ENCODE assay signal across 37 cellular contexts in the genomic region with DNA sequence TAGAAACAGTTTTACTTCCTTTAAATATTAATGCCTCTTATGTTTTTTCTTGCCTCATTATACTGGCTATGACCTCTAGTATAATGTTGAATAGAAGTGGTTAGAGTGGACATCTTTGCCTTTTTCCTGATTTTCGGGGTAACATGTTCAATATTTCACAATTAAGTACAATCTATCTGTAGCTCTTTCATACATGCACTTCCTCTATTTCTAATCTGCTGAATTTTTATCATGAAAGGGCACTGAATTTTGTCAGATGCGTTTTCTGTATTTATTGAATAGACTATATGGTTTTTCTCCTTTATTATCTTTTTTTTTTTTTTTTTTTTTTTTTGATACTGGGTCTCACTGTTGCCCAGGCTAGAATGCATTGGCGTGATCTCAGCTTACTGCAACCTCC.
"Had no signal": no experiment of that assay in that cellular context is flagged by ENCODE, and none has a peak within 500 bp of the region (broad histone marks: within the 10 kb centered on the region; RNA-seq: fewer than 3 reads in every experiment).

No MANE protein-coding gene starts in this region.

- H3K36me3 ChIP-seq: ascending aorta, cardiac muscle cell, colonic mucosa, MG63, Peyer's patch had no signal

- ATAC-seq: activated T-cell treated with anti-CD3 and anti-CD28 coated beads, Interleukin-2, amount 50 U/mL, for 4 hours; PC-3 had no signal

- H3K27ac ChIP-seq: ascending aorta, cardiac muscle cell, colonic mucosa, Peyer's patch, WERI-Rb-1 had no signal

- H3K9me3 ChIP-seq: ascending aorta, colonic mucosa, MG63, Peyer's patch had no signal

- H3K36me3 Mint-ChIP-seq: activated naive CD8-positive, alpha-beta T cell treated with anti-CD3 and anti-CD28 coated beads, Interleukin-2, amount 10 ng/mL, durations not matched to agents 7 days and 5 days had no signal

- H3K9me3 Mint-ChIP-seq: activated CD4-positive, alpha-beta memory T cell treated with anti-CD3 and anti-CD28 coated beads, Interleukin-2, amount 10 ng/mL, durations not matched to agents 7 days and 5 days; activated naive CD8-positive, alpha-beta T cell treated with anti-CD3 and anti-CD28 coated beads, Interleukin-2, amount 10 ng/mL, durations not matched to agents 7 days and 5 days; activated T-cell treated with anti-CD3 and anti-CD28 coated beads, Interleukin-2, amount 50 U/mL, for 4 hours; activated T-helper 1 cell treated with anti-CD3 and anti-CD28 coated beads, Interleukin-12 subunit alpha, Interleukin-12 subunit beta, Interleukin-2, Interleukin-4 antibody, amounts not matched to agents 30 ng/mL and 10 ng/mL and 1 ng/mL, durations not matched to agents 14 hours and 24 hours and 36 hours; central memory CD8-positive, alpha-beta T cell had no signal

- FAIRE-seq: TTC549 had no signal

- H3K27ac Mint-ChIP-seq: activated CD4-positive, alpha-beta memory T cell treated with anti-CD3 and anti-CD28 coated beads, Interleukin-2, amount 10 ng/mL, durations not matched to agents 7 days and 5 days; activated naive CD8-positive, alpha-beta T cell treated with anti-CD3 and anti-CD28 coated beads, Interleukin-2, amount 10 ng/mL, durations not matched to agents 7 days and 5 days; activated T-helper 1 cell treated with anti-CD3 and anti-CD28 coated beads, Interleukin-12 subunit alpha, Interleukin-12 subunit beta, Interleukin-2, Interleukin-4 antibody, amounts not matched to agents 30 ng/mL and 10 ng/mL and 1 ng/mL, durations not matched to agents 14 hours and 24 hours and 36 hours had no signal

- H3K4me3 ChIP-seq: ascending aorta, cardiac muscle cell, colonic mucosa, MG63, Peyer's patch had no signal

- DNase-seq: activated CD4-positive, alpha-beta memory T cell treated with anti-CD3 and anti-CD28 coated beads, Interleukin-2, amount 10 ng/mL, durations not matched to agents 7 days and 5 days; activated CD4-positive, alpha-beta T cell treated with anti-CD3 and anti-CD28 coated beads for 1 hour; activated CD4-positive, alpha-beta T cell treated with anti-CD3 and anti-CD28 coated beads for 48 hours; activated CD4-positive, CD25-positive, alpha-beta regulatory T cell; activated naive CD4-positive, alpha-beta T cell treated with anti-CD3 and anti-CD28 coated beads, Interleukin-2, amount 50 U/mL, for 16 hours; activated naive CD8-positive, alpha-beta T cell treated with anti-CD3 and anti-CD28 coated beads, Interleukin-2, amount 10 ng/mL, durations not matched to agents 7 days and 5 days; activated T-cell treated with anti-CD3 and anti-CD28 coated beads for 4 hours; activated T-cell treated with anti-CD3 and anti-CD28 coated beads, Interleukin-2, amount 50 U/mL, for 4 hours; amygdala; colonic mucosa; KBM-7; MG63; NCI-H1048; NCI-H1105 treated with DMSO at 0.1 percent for 48 hours; NCI-H1436; NCI-H1694; NCI-H1930; NCI-H2081 treated with DMSO at 0.1 percent for 48 hours; NCI-H226; NCI-H446 treated with DMSO at 0.1 percent for 48 hours; NCI-H524; NCI-H69; NCI-H82; PC-3; Peyer's patch; RPMI8226; SIG-M5; SW 1271; T-helper 1 cell; T-helper 2 cell; T1000; WERI-Rb-1 had no signal

- H3K27me3 Mint-ChIP-seq: activated CD4-positive, alpha-beta memory T cell treated with anti-CD3 and anti-CD28 coated beads, Interleukin-2, amount 10 ng/mL, durations not matched to agents 7 days and 5 days; activated naive CD8-positive, alpha-beta T cell treated with anti-CD3 and anti-CD28 coated beads, Interleukin-2, amount 10 ng/mL, durations not matched to agents 7 days and 5 days; central memory CD8-positive, alpha-beta T cell had no signal

- H3K4me1 ChIP-seq: colonic mucosa, Peyer's patch had no signal

- H3K4me3 Mint-ChIP-seq: activated CD4-positive, alpha-beta memory T cell treated with anti-CD3 and anti-CD28 coated beads, Interleukin-2, amount 10 ng/mL, durations not matched to agents 7 days and 5 days; activated naive CD8-positive, alpha-beta T cell treated with anti-CD3 and anti-CD28 coated beads, Interleukin-2, amount 10 ng/mL, durations not matched to agents 7 days and 5 days; activated T-cell treated with anti-CD3 and anti-CD28 coated beads, Interleukin-2, amount 50 U/mL, for 4 hours; activated T-helper 1 cell treated with anti-CD3 and anti-CD28 coated beads, Interleukin-12 subunit alpha, Interleukin-12 subunit beta, Interleukin-2, Interleukin-4 antibody, amounts not matched to agents 30 ng/mL and 10 ng/mL and 1 ng/mL, durations not matched to agents 14 hours and 24 hours and 36 hours; central memory CD8-positive, alpha-beta T cell had no signal

- H3K27me3 ChIP-seq: ascending aorta, cardiac muscle cell, colonic mucosa, MG63, Peyer's patch had no signal
